21 cellular contexts compared by ENCODE assay signal in the genomic region with DNA sequence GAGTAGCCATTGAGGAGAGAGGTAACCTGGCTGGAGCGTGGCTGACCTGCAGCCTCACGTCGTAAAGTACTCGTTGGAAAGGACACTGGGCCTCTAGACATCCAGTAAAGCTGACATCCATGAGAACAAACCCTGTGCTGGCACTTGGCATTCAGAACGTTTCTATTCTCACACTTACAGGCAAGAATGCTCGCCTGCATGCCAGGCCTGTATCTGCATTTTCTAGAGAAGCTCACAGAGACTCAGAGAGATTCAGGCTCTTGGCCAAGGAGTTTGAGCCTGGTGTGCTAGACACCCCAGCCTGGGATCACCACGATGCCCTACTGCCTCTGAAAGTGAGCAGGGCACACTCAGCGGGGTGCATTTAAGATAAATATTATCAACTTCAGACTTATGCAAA.
A peak's percentile ranks its signal among the peaks of the same experiment; 100 is the strongest.
DNase-seq lines count a peak whose midpoint lies in the region; ATAC-seq and TF ChIP-seq lines count a peak whose summit lies in the region.
"Had no signal": no experiment of that assay in that cellular context is flagged by ENCODE, and none has a peak within 500 bp of the region (broad histone marks: within the 10 kb centered on the region; RNA-seq: fewer than 3 reads in every experiment).

No MANE protein-coding gene starts in this region.

- no peak for DNase-seq in Right ventricle myocardium superior
- DNase-seq in right atrium auricular region (ENCODE audit: low spot score) = no peak
- DNase-seq in left ventricle myocardium superior = no peak
- DNase-seq in right cardiac atrium = no peak
- no peak for DNase-seq in middle frontal gyrus (ENCODE audit: extremely low spot score, low spot score)
- DNase-seq: 8988T; ACHN; BE2C; C1 segment of cervical spinal cord; CD4-positive, alpha-beta memory T cell; CD4-positive, CD25-positive, alpha-beta regulatory T cell; CD8-positive, alpha-beta memory T cell; COR-L47; DMS 273 treated with DMSO at 0.1 percent for 48 hours; DMS153; DMS53; DND-41; EL; GDM1 had no signal

- no peaks in the 10 kb centered on the region for H3K36me3 ChIP-seq in right atrium auricular region
- H3K36me3 ChIP-seq: BE2C, BLaER1 had no signal

- H3K27ac ChIP-seq in right atrium auricular region = no peak overlapping the region
- no peak overlapping the region for H3K27ac ChIP-seq in right cardiac atrium (ENCODE audit: low read length)
- H3K27ac ChIP-seq: BLaER1 had no signal

- H3K27me3 ChIP-seq in right atrium auricular region (no peaks in the 10 kb centered on the region), right cardiac atrium (ENCODE audit: control insufficient read depth, insufficient read depth) (no peaks in the 10 kb centered on the region)
- H3K27me3 ChIP-seq: BE2C, BLaER1 had no signal

- H3K4me3 ChIP-seq in right atrium auricular region (no peak overlapping the region), right cardiac atrium (ENCODE audit: low read length) (no peak overlapping the region)
- H3K4me3 ChIP-seq: BLaER1, GM12878 had no signal

- WGBS in right cardiac atrium = 46% methylated on average over 8 of the region's 8 CpGs

- H3K4me1 ChIP-seq in right atrium auricular region (no peaks in the 10 kb centered on the region), right cardiac atrium (ENCODE audit: control insufficient read depth, insufficient read depth, low read length) (no peaks in the 10 kb centered on the region)
- H3K4me1 ChIP-seq: BE2C had no signal

- ATAC-seq in Right ventricle myocardium superior (ENCODE audit: poor library complexity) = peak; percentile 75
- ATAC-seq in left ventricle myocardium superior = peak; percentile 70
- peak; percentile 16 to 27 for ATAC-seq in right cardiac atrium
- ATAC-seq: GM12878 had no signal

- intact Hi-C loops in Right ventricle myocardium superior (cut with DNase I) = no loop called here
- intact Hi-C loops in left ventricle myocardium superior (cut with micrococcal nuclease) = no loop called here
- intact Hi-C loops in right cardiac atrium (cut with DNase I) = no loop called here

- TF ChIP-seq CTCF in right atrium auricular region (IDR thresholded peaks at IDR 0.05) = no peak

- H3K9me3 ChIP-seq in right atrium auricular region (no peaks in the 10 kb centered on the region), right cardiac atrium (ENCODE audit: control insufficient read depth, low read length) (no peaks in the 10 kb centered on the region)
- H3K9me3 ChIP-seq: BE2C, BLaER1 had no signal

Comparison
In these comparisons a context has a peak if more than half of its experiments do, and no peak if none do; other contexts are left out.
1. ATAC-seq: peak in every context shown above with its lines; median percentile 75 in Right ventricle myocardium superior; 70 in left ventricle myocardium superior; 22 in right cardiac atrium.